In the genomic region with DNA sequence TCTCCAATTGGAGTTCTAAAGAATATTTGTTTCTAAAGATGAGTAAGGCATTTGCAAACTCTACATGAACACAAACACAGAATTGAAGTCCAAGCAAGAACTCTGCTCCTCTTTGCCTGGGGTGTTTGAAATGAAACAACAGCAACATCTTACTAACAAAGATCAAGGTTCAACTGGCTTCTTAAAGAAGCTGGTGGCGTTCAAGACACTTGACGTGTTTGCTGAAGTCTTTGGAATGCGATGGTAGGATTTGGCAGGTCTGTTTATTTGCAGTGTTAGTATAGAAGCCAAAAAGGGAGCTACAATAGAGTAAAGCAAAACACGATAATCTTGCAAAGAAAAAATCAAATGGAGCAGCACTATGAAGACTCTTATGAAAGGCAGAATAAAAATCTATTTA, we compare ENCODE assay signal across 25 cellular contexts.
"Had no signal": no experiment of that assay in that cellular context is flagged by ENCODE, and none has a peak within 500 bp of the region (broad histone marks: within the 10 kb centered on the region; RNA-seq: fewer than 3 reads in every experiment).

No MANE protein-coding gene starts in this region.

- ATAC-seq: body of pancreas; foreskin keratinocyte; left ventricle myocardium superior; stimulated activated memory B cell treated with anti-CD40 and anti-IgM and Interleukin-4, amounts not matched to agents 10 μg/mL and 1 μg/mL and 100 μg/mL, for 72 hours had no signal

- H3K27me3 ChIP-seq: body of pancreas, foreskin keratinocyte, sigmoid colon, stomach, suprapubic skin, tibial nerve had no signal

- H3K4me1 ChIP-seq: body of pancreas, sigmoid colon had no signal

- H3K36me3 ChIP-seq: sigmoid colon, stomach, suprapubic skin, tibial nerve had no signal

- H3K27ac ChIP-seq: body of pancreas, foreskin keratinocyte, sigmoid colon, stomach, suprapubic skin, tibial nerve had no signal

- H3K4me3 ChIP-seq: body of pancreas, sigmoid colon, smooth muscle cell, stomach, suprapubic skin, tibial nerve had no signal

- DNase-seq: activated CD4-positive, alpha-beta T cell treated with anti-CD3 and anti-CD28 coated beads for 4 hours; activated CD4-positive, alpha-beta T cell treated with anti-CD3 and anti-CD28 coated beads, Interleukin-2, amount 50 U/mL, for 48 hours; activated CD4-positive, CD25-positive, alpha-beta regulatory T cell; activated CD8-positive, alpha-beta memory T cell treated with anti-CD3 and anti-CD28 coated beads, Interleukin-2, amount 50 U/mL, for 48 hours; activated effector memory CD4-positive, alpha-beta T cell treated with anti-CD3 and anti-CD28 coated beads, Interleukin-2, amount 50 U/mL, for 16 hours; activated naive CD4-positive, alpha-beta T cell treated with anti-CD3 and anti-CD28 coated beads, Interleukin-2, amount 10 ng/mL, durations not matched to agents 7 days and 5 days; anterior cingulate cortex; body of pancreas; effector CD4-positive, alpha-beta T cell; erythroblast; foreskin keratinocyte; immature natural killer cell; kidney glomerular epithelial cell; left ventricle myocardium superior; mesenchymal stem cell; naive B cell; retina; sigmoid colon; stimulated activated CD4-positive, alpha-beta T cell treated with anti-CD3 and anti-CD28 coated beads, Interleukin-15, amount 100 ng/mL, for 24 hours; stomach; T1000 had no signal

- H3K9me3 ChIP-seq: body of pancreas, sigmoid colon, stomach, suprapubic skin had no signal
